In genomic region chr3:65607101-65607500, GRCh38 we compare ENCODE assay signal across 26 cellular contexts.
"Had no signal": no experiment of that assay in that cellular context is flagged by ENCODE, and none has a peak within 500 bp of the region (broad histone marks: within the 10 kb centered on the region; RNA-seq: fewer than 3 reads in every experiment).

No MANE protein-coding gene starts in this region.

- H3K4me1 ChIP-seq: pancreas, psoas muscle, upper lobe of right lung had no signal

- H3K27ac ChIP-seq: cardiac muscle cell, coronary artery, dorsolateral prefrontal cortex, pancreas, psoas muscle, sigmoid colon, stomach, thyroid gland, upper lobe of right lung had no signal

- H3K36me3 ChIP-seq: cardiac muscle cell, pancreas, sigmoid colon, stomach, thyroid gland, upper lobe of right lung had no signal

- H3K9me3 ChIP-seq: pancreas, psoas muscle, sigmoid colon, stomach, thyroid gland, upper lobe of right lung had no signal

- FAIRE-seq: pancreas, small intestine had no signal

- DNase-seq: activated CD4-positive, alpha-beta T cell treated with anti-CD3 and anti-CD28 coated beads for 4 hours; activated CD4-positive, alpha-beta T cell treated with anti-CD3 and anti-CD28 coated beads, Interleukin-2, amount 50 U/mL, for 4 hours; activated naive CD4-positive, alpha-beta T cell; activated T-cell treated with anti-CD3 and anti-CD28 coated beads for 4 hours; activated T-cell treated with anti-CD3 and anti-CD28 coated beads, Interleukin-2, amount 50 U/mL, for 72 hours; anterior cingulate cortex; cerebellar nuclear complex; dorsolateral prefrontal cortex; effector memory CD4-positive, alpha-beta T cell; erythroblast; head of caudate nucleus; hippocampal formation; midbrain; naive thymus-derived CD4-positive, alpha-beta T cell; nucleus accumbens; pancreas; psoas muscle; sigmoid colon; small intestine; stimulated activated CD4-positive, alpha-beta T cell treated with anti-CD3 and anti-CD28 coated beads, Interleukin-1b, Interleukin-23, amount 100 ng/mL, for 48 hours; stimulated activated naive B cell treated with anti-CD40 and anti-IgM and Interleukin-4, amounts not matched to agents 10 μg/mL and 1 μg/mL and 100 μg/mL, for 72 hours; stomach; thyroid gland; upper lobe of right lung had no signal

- ATAC-seq: activated T-cell treated with anti-CD3 and anti-CD28 coated beads, Interleukin-2, amount 50 U/mL, for 72 hours; naive thymus-derived CD4-positive, alpha-beta T cell; pancreas; psoas muscle; stimulated activated naive B cell treated with anti-CD40 and anti-IgM and Interleukin-4, amounts not matched to agents 10 μg/mL and 1 μg/mL and 100 μg/mL, for 72 hours; upper lobe of right lung had no signal

- H3K27me3 ChIP-seq: cardiac muscle cell, dorsolateral prefrontal cortex, pancreas, sigmoid colon, stomach, thyroid gland, upper lobe of right lung had no signal

- H3K4me3 ChIP-seq: cardiac muscle cell, coronary artery, dorsolateral prefrontal cortex, pancreas, psoas muscle, sigmoid colon, stomach, thyroid gland, upper lobe of right lung had no signal
